9 cellular contexts compared by ENCODE assay signal in genomic region chr1:111619635-111620411, GRCh38.
A peak's percentile ranks its signal among the peaks of the same experiment; 100 is the strongest.
DNase-seq lines count a peak whose midpoint lies in the region; ATAC-seq and FAIRE-seq lines count a peak whose summit lies in the region.
"Had no signal": no experiment of that assay in that cellular context is flagged by ENCODE, and none has a peak within 500 bp of the region (broad histone marks: within the 10 kb centered on the region; RNA-seq: fewer than 3 reads in every experiment).

Gene RAP1A (plus strand): TSS chr1:111619789. CDS start chr1:111691361, 71,572 bp downstream.

- peak within 1 kb of the TSS; percentile 87 for H3K27ac ChIP-seq in effector memory CD4-positive, alpha-beta T cell (ENCODE audit: insufficient read depth, low read length, poor library complexity, severe bottlenecking)

- ATAC-seq in GM19463 (IDR thresholded peaks at IDR 0.05; ENCODE audit: unreplicated experiment) = peak; percentile 58

- H3K4me1 ChIP-seq in effector memory CD4-positive, alpha-beta T cell (ENCODE audit: control insufficient read depth, insufficient read depth, low read length, poor library complexity, severe bottlenecking) = peaks cover 42% of the 10 kb centered on the region

- peak within 1 kb of the TSS; percentile 93 for H3K4me3 ChIP-seq in effector memory CD4-positive, alpha-beta T cell (ENCODE audit: insufficient read depth, low read depth, low read length, poor library complexity, severe bottlenecking)

- no peaks in the 10 kb centered on the region for H3K27me3 ChIP-seq in effector memory CD4-positive, alpha-beta T cell (replicated peaks; ENCODE audit: control insufficient read depth, insufficient read depth, low read length, poor library complexity, severe bottlenecking)

- FAIRE-seq in HTR-8/SVneo (lab: Jason Lieb, UNC) = no peak
- FAIRE-seq: islet of Langerhans had no signal

- DNase-seq in CD1c-positive myeloid dendritic cell (ENCODE audit: extremely low spot score) (peak; percentile 94), HTR-8/SVneo (ENCODE audit: insufficient read length, low spot score) (peak; percentile 80), NOMO-1 (lab: John Stamatoyannopoulos, UW; ENCODE audit: unreplicated experiment in 2 of 2) (peak; percentile 77 to 94), medulla oblongata (ENCODE audit: extremely low spot score) (peak; percentile 95)
- DNase-seq in activated CD8-positive, alpha-beta memory T cell treated with anti-CD3 and anti-CD28 coated beads for 48 hours (ENCODE audit: low read depth in 2 of 3, low spot score in 2 of 3) = peak; percentile 90 to 95 (median 93)
- peak; percentile 89 to 92 (median 91) for DNase-seq in effector memory CD4-positive, alpha-beta T cell
- peak; percentile 92 to 97 (median 94) for DNase-seq in stimulated activated CD4-positive, alpha-beta T cell treated with anti-CD3 and anti-CD28 coated beads, TNF-alpha, amount 100 ng/mL, for 4 hours (ENCODE audit: low read depth in 3 of 3)

- no peaks in the 10 kb centered on the region for H3K9me3 ChIP-seq in effector memory CD4-positive, alpha-beta T cell (ENCODE audit: control insufficient read depth, low read length)

- H3K36me3 ChIP-seq in effector memory CD4-positive, alpha-beta T cell (ENCODE audit: control insufficient read depth, insufficient read depth, low read length) = no peaks in the 10 kb centered on the region

Comparison
In these comparisons a context has a peak if more than half of its experiments do, and no peak if none do; other contexts are left out.
1. Peak in every context shown above with its lines: DNase-seq, ATAC-seq, H3K4me3 ChIP-seq and H3K27ac ChIP-seq.